7 cellular contexts compared by ENCODE assay signal in genomic region chr2:160492401-160493226, GRCh38. TPM values are rescaled to one million over a fixed set of nuclear protein-coding genes. Genes with fewer than 3 reads are reported as not detected.
DNase-seq lines count a peak whose midpoint lies in the region; ATAC-seq and TF ChIP-seq lines count a peak whose summit lies in the region.

No MANE protein-coding gene starts in this region.

- H3K4me3 Mint-ChIP-seq in endodermal cell = peak overlapping the region; percentile 76

- 0 to 2% methylated on average over 30 to 66 of the region's 66 CpGs for WGBS in endodermal cell (ENCODE audit: insufficient coverage in 1 of 2, insufficient read length in 1 of 2), 2 experiments

- H3K27me3 Mint-ChIP-seq in endodermal cell (ENCODE audit: insufficient read depth) = peaks cover 3% of the 10 kb centered on the region

- no peaks in the 10 kb centered on the region for H3K9me3 Mint-ChIP-seq in endodermal cell

- peak overlapping the region; percentile 84 for H3K9ac ChIP-seq in endodermal cell (ENCODE audit: extremely low read depth, low read length, poor library complexity, severe bottlenecking)

- peak overlapping the region; percentile 84 for H3K27ac ChIP-seq in endodermal cell (ENCODE audit: low read depth, low read length)

- no peaks in the 10 kb centered on the region for H3K9me3 ChIP-seq in endodermal cell (ENCODE audit: control insufficient read depth, low read length)
- no peaks in the 10 kb centered on the region for H3K9me3 ChIP-seq in mucosa of descending colon

- peak overlapping the region; percentile 88 for H3K27ac Mint-ChIP-seq in endodermal cell

- H3K4me1 ChIP-seq in endodermal cell (ENCODE audit: control insufficient read depth, insufficient read depth, low read length) = peaks cover 4% of the 10 kb centered on the region
- peaks cover 6% of the 10 kb centered on the region for H3K4me1 ChIP-seq in mucosa of descending colon (ENCODE audit: low read depth)

- H3K4me1 Mint-ChIP-seq in endodermal cell = peaks cover 29% of the 10 kb centered on the region

- peak overlapping the region; percentile 81 for H3K4me3 ChIP-seq in H7 (ENCODE audit: insufficient read depth, low read depth, low read length)
- peak overlapping the region; percentile 99 for H3K4me3 ChIP-seq in endodermal cell (ENCODE audit: low read length)
- peak overlapping the region; percentile 56 for H3K4me3 ChIP-seq in mucosa of descending colon

- DNase-seq in H7 (peak; percentile 90), NCI-H345 (lab: John Stamatoyannopoulos, UW) (peak; percentile 70), endodermal cell (peak; percentile 96), mucosa of descending colon (peak; percentile 55 to 70 (median 68))
- peak; percentile 23 for DNase-seq in activated CD8-positive, alpha-beta memory T cell treated with anti-CD3 and anti-CD28 coated beads, Interleukin-2, amount 50 U/mL, for 24 hours (ENCODE audit: extremely low read depth)
- DNase-seq in stimulated activated CD8-positive, alpha-beta memory T cell treated with anti-CD3 and anti-CD28 coated beads, Interleukin-7, amount 100 ng/mL, for 4 hours (ENCODE audit: low read depth in 2 of 2) = peak; percentile 30 to 63

- no peaks in the 10 kb centered on the region for H3K36me3 Mint-ChIP-seq in endodermal cell (ENCODE audit: low read depth)

- TF ChIP-seq CTCF in endodermal cell (conservative IDR thresholded peaks at IDR 0.05) (no peak), mucosa of descending colon (IDR thresholded peaks at IDR 0.05) (no peak)

- peak; percentile 79 for ATAC-seq in mucosa of descending colon
- ATAC-seq in GM21528 (IDR thresholded peaks at IDR 0.05; ENCODE audit: low FRiP score, unreplicated experiment) = no peak

- H3K36me3 ChIP-seq in H7 (replicated peaks; ENCODE audit: control insufficient read depth, insufficient read depth, low read length) (no peaks in the 10 kb centered on the region), endodermal cell (ENCODE audit: control insufficient read depth, insufficient read depth, low read length) (no peaks in the 10 kb centered on the region), mucosa of descending colon (ENCODE audit: low read depth) (no peaks in the 10 kb centered on the region)

- intact Hi-C loops in mucosa of descending colon (cut with DNase I, micrococcal nuclease) = loop anchor here in 1 of 2 donors (10.0 kb wide), 1 partner anchor 162 kb away; no protein-coding TSS in a partner anchor

- H3K27me3 ChIP-seq in H7 (ENCODE audit: control insufficient read depth, insufficient read depth, low read length) (no peaks in the 10 kb centered on the region), endodermal cell (ENCODE audit: control insufficient read depth, insufficient read depth, low read length, poor library complexity, severe bottlenecking) (no peaks in the 10 kb centered on the region)

RNA-seq across cellular contexts. Expression of gene RBMS1, which starts 1.0 kb away (rescaled TPM):
- 46.7 and 53.8 TPM in 2 replicates for total RNA-seq in H7 (2014; rRNA removed; shearing (Covaris generic))
- total RNA-seq in endodermal cell (100 to 1,000 TPM in 1 of 2 donors, 10 to 100 TPM in 1; 90.7 to 124 TPM), mucosa of descending colon (10 to 100 TPM in 2 of 3 donors, 1 to 10 TPM in 1; 9.7 to 58.3 (median 21.6) TPM)
- 63.0 TPM for polyA plus RNA-seq in endodermal cell (2013, experiment 1 of 2)
- 69.2 TPM for polyA plus RNA-seq in endodermal cell (2013, experiment 2 of 2)

Comparison
In these comparisons a context has a peak if more than half of its experiments do, and no peak if none do; other contexts are left out.
1. DNase-seq: peak in every context shown above with its lines; median percentile 96 in endodermal cell; 90 in H7; 70 in NCI-H345; 68 in mucosa of descending colon; 46 in stimulated activated CD8-positive, alpha-beta memory T cell treated with anti-CD3 and anti-CD28 coated beads, Interleukin-7, amount 100 ng/mL, for 4 hours; 23 in activated CD8-positive, alpha-beta memory T cell treated with anti-CD3 and anti-CD28 coated beads, Interleukin-2, amount 50 U/mL, for 24 hours.